ENCODE assay signal across 8 cellular contexts in genomic region chr17:18185832-18186231, GRCh38. TPM values are rescaled to one million over a fixed set of nuclear protein-coding genes. Genes with fewer than 3 reads are reported as not detected.
DNase-seq lines count a peak whose midpoint lies in the region; ATAC-seq, FAIRE-seq and TF ChIP-seq lines count a peak whose summit lies in the region.

No MANE protein-coding gene starts in this region.

- H3K9me3 ChIP-seq in endothelial cell of umbilical vein (replicated peaks; ENCODE audit: control insufficient read depth, insufficient read depth, low read length), result no peaks in the 10 kb centered on the region
- H3K9me3 ChIP-seq in pancreas, result no peaks in the 10 kb centered on the region

- H3K27ac ChIP-seq in endothelial cell of umbilical vein (ENCODE audit: insufficient read depth, low read depth, low read length) (peak overlapping the region; percentile 25), pancreas (peak overlapping the region in 3 of 4 donors; percentile 28 to 98 (median 94))

- DNase-seq in EH (ENCODE audit: low read depth) (peak; percentile 37), OCI-M1 (lab: John Stamatoyannopoulos, UW) (peak; percentile 26), endothelial cell of umbilical vein (ENCODE audit: low read depth, low spot score) (peak; percentile 37), pancreas (no peak), NCI-H446 (lab: John Stamatoyannopoulos, UW) (no peak)
- DNase-seq in stimulated activated CD4-positive, alpha-beta T cell treated with anti-CD3 and anti-CD28 coated beads, Interleukin-4, amount 100 ng/mL, for 1 hour, result no peak
- no peak for DNase-seq in activated effector memory CD4-positive, alpha-beta T cell treated with anti-CD3 and anti-CD28 coated beads, Interleukin-2, amount 50 U/mL, for 16 hours

- TF ChIP-seq CTCF in endothelial cell of umbilical vein (IDR thresholded peaks at IDR 0.05; ENCODE audit: extremely low read depth in 1 of 2, insufficient read depth in 1 of 2, low read depth in 1 of 2, low read length in 2 of 2) (no peak), pancreas (IDR thresholded peaks at IDR 0.05) (no peak)

- POLR2A ChIA-PET in endothelial cell of umbilical vein (lab: Charles Lee), result interaction anchor here (0.6 kb wide), 1 partner anchor 14 kb away, joined by 4 read pairs; no protein-coding TSS in a partner anchor

- peaks cover 68% of the 10 kb centered on the region for H3K79me2 ChIP-seq in endothelial cell of umbilical vein (ENCODE audit: control insufficient read depth, insufficient read depth, low read length)

- FAIRE-seq in endothelial cell of umbilical vein (lab: Jason Lieb, UNC) (peak; percentile 79), pancreas (lab: Jason Lieb, UNC) (no peak)

- 23 to 30% methylated on average over 5 of the region's 5 CpGs for WGBS in pancreas, 2 donors

- H3K9me1 ChIP-seq in endothelial cell of umbilical vein (replicated peaks; ENCODE audit: control insufficient read depth, extremely low read depth, insufficient read depth, low read length), result no peaks in the 10 kb centered on the region

- dilution Hi-C loops in endothelial cell of umbilical vein (cut with MboI; ENCODE audit: extremely low pct_ligation_motif_present, low sequenced_read_pairs), result no loop called here

- H2AFZ ChIP-seq in endothelial cell of umbilical vein (ENCODE audit: low read depth, low read length), result no peak overlapping the region

- H3K4me3 ChIP-seq in endothelial cell of umbilical vein (replicated peaks in 1 of 3; ENCODE audit: insufficient read depth in 1 of 3, low read depth in 1 of 3, low read length in 3 of 3), result peak overlapping the region; percentile 79 to 94 (median 80)
- H3K4me3 ChIP-seq in pancreas, result peak overlapping the region; percentile 26 to 93 (median 88)

- no peak for ATAC-seq in pancreas
- no peak for ATAC-seq in HG02571 (IDR thresholded peaks at IDR 0.05; ENCODE audit: unreplicated experiment)

- intact Hi-C loops in endothelial cell of umbilical vein (cut with micrococcal nuclease) (no loop called here), pancreas (cut with DNase I) (no loop called here)

- no peaks in the 10 kb centered on the region for H4K20me1 ChIP-seq in endothelial cell of umbilical vein (replicated peaks; ENCODE audit: control insufficient read depth, extremely low read depth, insufficient read depth, low read length)

- H3K27me3 ChIP-seq in endothelial cell of umbilical vein (ENCODE audit: control insufficient read depth in 2 of 2, insufficient read depth in 2 of 2, low read length in 2 of 2), result no peaks in the 10 kb centered on the region
- H3K27me3 ChIP-seq in pancreas, result no peaks in the 10 kb centered on the region

- no TSS peak for BruUV-seq in endothelial cell of umbilical vein (replicated peaks; lab: Mats Ljungman, UMichigan)

- CTCF ChIA-PET in endothelial cell of umbilical vein (lab: Charles Lee), result interaction anchor here (0.8 to 1.8 kb wide), 3 partner anchors 16 to 46 kb away, joined by 3 to 8 read pairs (median 4); no protein-coding TSS in a partner anchor

- no peak for TF ChIP-seq POLR2A in endothelial cell of umbilical vein (IDR thresholded peaks at IDR 0.05; ENCODE audit: low read depth, low read length)

- H3K4me2 ChIP-seq in endothelial cell of umbilical vein (ENCODE audit: insufficient read depth, low read length), result peak overlapping the region; percentile 93

- peak overlapping the region; percentile 25 for H3K9ac ChIP-seq in endothelial cell of umbilical vein (replicated peaks; ENCODE audit: extremely low read depth, insufficient read depth, low read length)

- no peaks in the 10 kb centered on the region for H3K36me3 ChIP-seq in endothelial cell of umbilical vein (ENCODE audit: control insufficient read depth in 2 of 2, extremely low read depth in 1 of 2, insufficient read depth in 2 of 2, low read length in 2 of 2)
- H3K36me3 ChIP-seq in pancreas, result no peaks in the 10 kb centered on the region

- H3K4me1 ChIP-seq in endothelial cell of umbilical vein (ENCODE audit: control insufficient read depth, extremely low read depth, insufficient read depth, low read length) (peaks cover 60% of the 10 kb centered on the region), pancreas (peaks cover 27 to 58% (median 40%) of the 10 kb centered on the region in 3 donors)

TF ChIP-seq in endothelial cell of umbilical vein, 7 proteins besides CTCF, POLR2A, EP300 and RAD21:
- TF ChIP-seq EZH2 (IDR thresholded peaks at IDR 0.05; ENCODE audit: borderline replicate concordance, low read depth, low read length, severe bottlenecking), result no peak
- TF ChIP-seq MAX (IDR thresholded peaks at IDR 0.05; ENCODE audit: insufficient read depth, insufficient read length), result no peak
- TF ChIP-seq FOS (IDR thresholded peaks at IDR 0.05; ENCODE audit: borderline replicate concordance, insufficient read depth, low read length), result no peak
- TF ChIP-seq MYC (IDR thresholded peaks at IDR 0.05; ENCODE audit: low read depth, low read length), result no peak
- TF ChIP-seq GATA2 (IDR thresholded peaks at IDR 0.05; ENCODE audit: insufficient read depth, insufficient read length, low read depth, low read length), result no peak
- TF ChIP-seq JUN (IDR thresholded peaks at IDR 0.05; ENCODE audit: borderline replicate concordance, insufficient read depth, insufficient read length, low read depth), result no peak
- TF ChIP-seq POLR2AphosphoS5 (IDR thresholded peaks at IDR 0.05; ENCODE audit: insufficient read depth, low read depth, low read length), result no peak

RNA-seq across cellular contexts. Expression of gene ALKBH5, which starts 2.2 kb away (rescaled TPM):
- total RNA-seq in endothelial cell of umbilical vein (70.7 and 71.0 TPM in 2 replicates), pancreas (10 to 100 TPM; 32.6 to 49.6 (median 43.6) TPM)
- polyA plus RNA-seq in endothelial cell of umbilical vein (54.5 and 55.3 TPM in 2 replicates), pancreas (10 to 100 TPM; 14.2 to 30.5 TPM)
- polyA plus RNA-seq in endothelial cell of umbilical vein (2011; cell fraction: cytosol; rRNA removed), result 49.2 and 50.9 TPM in 2 replicates
- 22.4 and 25.2 TPM in 2 replicates for polyA plus RNA-seq in endothelial cell of umbilical vein (2011; cell fraction: nucleus; rRNA removed)
- 41.3 and 42.9 TPM in 2 replicates for polyA plus RNA-seq in endothelial cell of umbilical vein (2012)
- polyA minus RNA-seq in endothelial cell of umbilical vein, result 79.3 and 89.4 TPM in 2 replicates
- polyA minus RNA-seq in endothelial cell of umbilical vein (2011; cell fraction: cytosol; rRNA and poly(A)+ RNA removed), result 106 TPM
- polyA minus RNA-seq in endothelial cell of umbilical vein (2011; cell fraction: nucleus; rRNA and poly(A)+ RNA removed), result 18.0 and 18.2 TPM in 2 replicates

RNA-seq across cellular contexts. Expression of gene LLGL1, which starts 39.6 kb away (rescaled TPM):
- total RNA-seq in endothelial cell of umbilical vein (34.9 and 36.8 TPM in 2 replicates), pancreas (1 to 10 TPM; 3.4 to 8.4 (median 4.5) TPM)
- polyA plus RNA-seq in endothelial cell of umbilical vein (47.1 and 55.5 TPM in 2 replicates), pancreas (1 to 10 TPM; 6.3 to 7.3 TPM)
- 30.8 and 38.9 TPM in 2 replicates for polyA plus RNA-seq in endothelial cell of umbilical vein (2011; cell fraction: cytosol; rRNA removed)
- polyA plus RNA-seq in endothelial cell of umbilical vein (2011; cell fraction: nucleus; rRNA removed), result 47.3 and 56.7 TPM in 2 replicates
- 24.1 and 28.5 TPM in 2 replicates for polyA plus RNA-seq in endothelial cell of umbilical vein (2012)
- 36.3 and 42.3 TPM in 2 replicates for polyA minus RNA-seq in endothelial cell of umbilical vein
- polyA minus RNA-seq in endothelial cell of umbilical vein (2011; cell fraction: cytosol; rRNA and poly(A)+ RNA removed), result 14.3 TPM
- 17.3 and 24.4 TPM in 2 replicates for polyA minus RNA-seq in endothelial cell of umbilical vein (2011; cell fraction: nucleus; rRNA and poly(A)+ RNA removed)

Comparison
In these comparisons a context has a peak if more than half of its experiments do, and no peak if none do; other contexts are left out.
1. DNase-seq: peak in EH (single experiment), OCI-M1 (single experiment) and endothelial cell of umbilical vein (single experiment); none in pancreas (0 of 6), stimulated activated CD4-positive, alpha-beta T cell treated with anti-CD3 and anti-CD28 coated beads, Interleukin-4, amount 100 ng/mL, for 1 hour (single experiment), activated effector memory CD4-positive, alpha-beta T cell treated with anti-CD3 and anti-CD28 coated beads, Interleukin-2, amount 50 U/mL, for 16 hours (single experiment) and NCI-H446 (0 of 2).